ENCODE assay signal across 9 cellular contexts in genomic region chr12:80777587-80777986, GRCh38.
A peak's percentile ranks its signal among the peaks of the same experiment; 100 is the strongest.
DNase-seq lines count a peak whose midpoint lies in the region; ATAC-seq and TF ChIP-seq lines count a peak whose summit lies in the region.
"Had no signal": no experiment of that assay in that cellular context is flagged by ENCODE, and none has a peak within 500 bp of the region (broad histone marks: within the 10 kb centered on the region; RNA-seq: fewer than 3 reads in every experiment).

No MANE protein-coding gene starts in this region.

- POLR2A ChIA-PET in PC-3 (lab: Charles Lee; ENCODE audit: unreplicated experiment), result no interaction called here

- no peaks in the 10 kb centered on the region for H3K9me2 ChIP-seq in PC-3 (replicated peaks; ENCODE audit: low read length)

- H3K4me1 Mint-ChIP-seq in stimulated activated memory B cell treated with anti-CD40 and anti-IgM and Interleukin-4, amounts not matched to agents 10 μg/mL and 1 μg/mL and 100 μg/mL, for 72 hours, result peaks cover 9% of the 10 kb centered on the region

- no peaks in the 10 kb centered on the region for H3K27me3 ChIP-seq in PC-3 (ENCODE audit: low read length)

- intact Hi-C loops in PC-3 (cut with micrococcal nuclease), result no loop called here

- no peaks in the 10 kb centered on the region for H4K20me1 ChIP-seq in PC-3 (ENCODE audit: low read length)

- no peaks in the 10 kb centered on the region for H3K9me3 ChIP-seq in PC-3 (ENCODE audit: low read length)

- TF ChIP-seq CTCF in PC-3 (conservative IDR thresholded peaks at IDR 0.05; ENCODE audit: low read depth, low read length), result no peak

- DNase-seq in PC-3 (no peak), glomerular endothelial cell (ENCODE audit: extremely low read depth, low read depth, low spot score) (peak; percentile 39)
- DNase-seq in stimulated activated CD4-positive, alpha-beta T cell treated with anti-CD3 and anti-CD28 coated beads, Interleukin-2, amount 100 ng/mL, for 24 hours, result no peak
- DNase-seq in stimulated activated CD4-positive, alpha-beta T cell treated with anti-CD3 and anti-CD28 coated beads, Interleukin-4, amount 100 ng/mL, for 24 hours, result no peak

- H3K27me3 Mint-ChIP-seq in stimulated activated memory B cell treated with anti-CD40 and anti-IgM and Interleukin-4, amounts not matched to agents 10 μg/mL and 1 μg/mL and 100 μg/mL, for 72 hours, result no peaks in the 10 kb centered on the region

- peaks cover 8% of the 10 kb centered on the region for H3K9me3 Mint-ChIP-seq in stimulated activated memory B cell treated with anti-CD40 and anti-IgM and Interleukin-4, amounts not matched to agents 10 μg/mL and 1 μg/mL and 100 μg/mL, for 72 hours

- peak; percentile 0 for ATAC-seq in GM19025 (IDR thresholded peaks at IDR 0.05; ENCODE audit: low read depth, unreplicated experiment)
- no peak for ATAC-seq in PC-3
- ATAC-seq in stimulated activated memory B cell treated with anti-CD40 and anti-IgM and Interleukin-4, amounts not matched to agents 10 μg/mL and 1 μg/mL and 100 μg/mL, for 72 hours, result no peak
- ATAC-seq in HG02852 (IDR thresholded peaks at IDR 0.05; ENCODE audit: unreplicated experiment), result no peak
- no peak for ATAC-seq in GM21360 (IDR thresholded peaks at IDR 0.05; ENCODE audit: unreplicated experiment)

- H3K4me3 Mint-ChIP-seq in stimulated activated memory B cell treated with anti-CD40 and anti-IgM and Interleukin-4, amounts not matched to agents 10 μg/mL and 1 μg/mL and 100 μg/mL, for 72 hours, result no peak overlapping the region

- peak overlapping the region; percentile 57 for H3K27ac Mint-ChIP-seq in stimulated activated memory B cell treated with anti-CD40 and anti-IgM and Interleukin-4, amounts not matched to agents 10 μg/mL and 1 μg/mL and 100 μg/mL, for 72 hours

- no peak overlapping the region for H3K27ac ChIP-seq in PC-3 (ENCODE audit: low read length)
- H3K27ac ChIP-seq: VCaP had no signal

- 0 out of 2 replicates have a peak, but pooled peaks cover 7% of the 10 kb centered on the region for H3K4me1 ChIP-seq in PC-3 (ENCODE audit: insufficient read depth, low read length)

- CTCF ChIA-PET in PC-3 (lab: Charles Lee), result no interaction called here

- no peaks in the 10 kb centered on the region for H3K36me3 Mint-ChIP-seq in stimulated activated memory B cell treated with anti-CD40 and anti-IgM and Interleukin-4, amounts not matched to agents 10 μg/mL and 1 μg/mL and 100 μg/mL, for 72 hours

- H2AFZ ChIP-seq in PC-3 (ENCODE audit: low read length), result peak overlapping the region; percentile 46; the same call in 1 of the 2 replicates

- no peak overlapping the region for H3K4me2 ChIP-seq in PC-3 (ENCODE audit: low read length)

- H3K4me3 ChIP-seq in PC-3 (ENCODE audit: low read length), result no peak overlapping the region

- H3K9ac ChIP-seq in PC-3 (ENCODE audit: low read length), result no peak overlapping the region

- H3K79me2 ChIP-seq in PC-3 (ENCODE audit: low read length), result no peaks in the 10 kb centered on the region

- no peaks in the 10 kb centered on the region for H3F3A ChIP-seq in PC-3 (ENCODE audit: low read length, unreplicated experiment)

- no peaks in the 10 kb centered on the region for H3K36me3 ChIP-seq in PC-3 (ENCODE audit: low read depth, low read length)

- BruUV-seq in PC-3 (replicated peaks; lab: Mats Ljungman, UMichigan), result no TSS peak
